ENCODE assay signal across 8 cellular contexts in the genomic region with DNA sequence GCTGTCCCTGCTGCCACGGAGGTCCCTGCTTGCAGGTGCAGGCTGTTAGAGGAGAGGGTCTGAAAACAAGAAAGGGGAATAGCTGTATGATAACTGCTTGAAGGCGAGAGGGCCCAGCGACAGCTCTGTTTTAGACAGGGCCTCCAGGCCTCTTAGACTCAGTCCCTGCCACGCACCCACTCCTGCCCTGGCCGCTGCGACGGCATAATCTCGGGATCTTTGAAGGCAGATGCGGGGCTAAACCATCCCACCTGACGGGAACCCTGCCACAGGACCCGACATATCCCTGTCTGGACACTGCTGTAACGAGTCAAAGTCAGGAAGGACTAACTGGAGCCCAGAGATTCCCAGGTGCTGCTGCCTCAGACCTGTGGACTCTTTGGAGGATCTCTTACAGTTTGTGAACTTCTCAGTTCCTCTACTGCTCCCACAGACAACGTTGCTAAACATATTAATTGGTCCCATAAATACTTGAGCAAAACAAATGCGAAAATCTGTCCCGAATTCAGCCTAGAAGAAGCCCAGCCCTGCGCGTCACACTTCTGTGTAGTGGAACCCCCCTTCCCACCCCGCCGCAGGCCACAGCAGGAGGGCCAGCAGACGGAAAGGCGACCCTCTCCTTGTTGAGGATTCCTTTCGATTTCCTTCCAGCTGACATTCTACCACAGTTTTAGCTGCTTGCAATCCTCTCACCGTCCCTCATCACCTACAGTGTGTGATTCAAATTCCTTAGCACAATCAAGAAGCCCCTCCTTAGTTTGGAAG. TPM values are rescaled to one million over a fixed set of nuclear protein-coding genes. Genes with fewer than 3 reads are reported as not detected.
DNase-seq lines count a peak whose midpoint lies in the region; ATAC-seq lines count a peak whose summit lies in the region.

No MANE protein-coding gene starts in this region.

- H3K36me3 Mint-ChIP-seq in activated T-cell treated with anti-CD3 and anti-CD28 coated beads, Interleukin-2, amount 50 U/mL, for 72 hours (ENCODE audit: insufficient read depth in 2 of 2), result peaks cover 2 to 3% of the 10 kb centered on the region in 2 donors
- H3K36me3 Mint-ChIP-seq in activated T-helper 1 cell treated with anti-CD3 and anti-CD28 coated beads, Interleukin-12 subunit alpha, Interleukin-12 subunit beta, Interleukin-2, Interleukin-4 antibody, amounts not matched to agents 30 ng/mL and 10 ng/mL and 1 ng/mL, durations not matched to agents 14 hours and 24 hours and 36 hours (ENCODE audit: low read depth), result peaks cover 10% of the 10 kb centered on the region

- H3K4me3 Mint-ChIP-seq in activated T-cell treated with anti-CD3 and anti-CD28 coated beads, Interleukin-2, amount 50 U/mL, for 72 hours, result peak overlapping the region; percentile 90 to 92
- H3K4me3 Mint-ChIP-seq in activated T-helper 1 cell treated with anti-CD3 and anti-CD28 coated beads, Interleukin-12 subunit alpha, Interleukin-12 subunit beta, Interleukin-2, Interleukin-4 antibody, amounts not matched to agents 30 ng/mL and 10 ng/mL and 1 ng/mL, durations not matched to agents 14 hours and 24 hours and 36 hours, result peak overlapping the region; percentile 97

- no peaks in the 10 kb centered on the region for H3K27me3 Mint-ChIP-seq in activated T-cell treated with anti-CD3 and anti-CD28 coated beads, Interleukin-2, amount 50 U/mL, for 72 hours (ENCODE audit: low read depth)
- no peaks in the 10 kb centered on the region for H3K27me3 Mint-ChIP-seq in activated T-helper 1 cell treated with anti-CD3 and anti-CD28 coated beads, Interleukin-12 subunit alpha, Interleukin-12 subunit beta, Interleukin-2, Interleukin-4 antibody, amounts not matched to agents 30 ng/mL and 10 ng/mL and 1 ng/mL, durations not matched to agents 14 hours and 24 hours and 36 hours (ENCODE audit: insufficient read depth)

- peak overlapping the region; percentile 83 for H3K27ac Mint-ChIP-seq in activated T-cell treated with anti-CD3 and anti-CD28 coated beads, Interleukin-2, amount 50 U/mL, for 72 hours
- peak overlapping the region; percentile 84 for H3K27ac Mint-ChIP-seq in activated T-helper 1 cell treated with anti-CD3 and anti-CD28 coated beads, Interleukin-12 subunit alpha, Interleukin-12 subunit beta, Interleukin-2, Interleukin-4 antibody, amounts not matched to agents 30 ng/mL and 10 ng/mL and 1 ng/mL, durations not matched to agents 14 hours and 24 hours and 36 hours

- intact Hi-C loops in activated T-helper 1 cell treated with anti-CD3 and anti-CD28 coated beads, Interleukin-12 subunit alpha, Interleukin-12 subunit beta, Interleukin-2, Interleukin-4 antibody, amounts not matched to agents 30 ng/mL and 10 ng/mL and 1 ng/mL, durations not matched to agents 14 hours and 24 hours and 36 hours (cut with micrococcal nuclease), result loop anchor here (1.0 to 5.0 kb wide), 10 partner anchors 38 to 298 kb away; a partner anchor contains a TSS
- intact Hi-C loops in left cardiac atrium (cut with DNase I), result loop anchor here in 1 of 2 donors (5.0 kb wide), 2 partner anchors 48 to 88 kb away; a partner anchor contains a TSS
- intact Hi-C loops in sciatic nerve (cut with DNase I), result loop anchor here (10.0 kb wide), 2 partner anchors 60 to 90 kb away; a partner anchor contains a TSS

- H3K9me3 Mint-ChIP-seq in activated T-cell treated with anti-CD3 and anti-CD28 coated beads, Interleukin-2, amount 50 U/mL, for 72 hours, result no peaks in the 10 kb centered on the region
- no peaks in the 10 kb centered on the region for H3K9me3 Mint-ChIP-seq in activated T-helper 1 cell treated with anti-CD3 and anti-CD28 coated beads, Interleukin-12 subunit alpha, Interleukin-12 subunit beta, Interleukin-2, Interleukin-4 antibody, amounts not matched to agents 30 ng/mL and 10 ng/mL and 1 ng/mL, durations not matched to agents 14 hours and 24 hours and 36 hours

- peaks cover 74% of the 10 kb centered on the region for H3K4me1 Mint-ChIP-seq in activated T-cell treated with anti-CD3 and anti-CD28 coated beads, Interleukin-2, amount 50 U/mL, for 72 hours (ENCODE audit: low read depth)
- H3K4me1 Mint-ChIP-seq in activated T-helper 1 cell treated with anti-CD3 and anti-CD28 coated beads, Interleukin-12 subunit alpha, Interleukin-12 subunit beta, Interleukin-2, Interleukin-4 antibody, amounts not matched to agents 30 ng/mL and 10 ng/mL and 1 ng/mL, durations not matched to agents 14 hours and 24 hours and 36 hours (ENCODE audit: low read depth), result peaks cover 55% of the 10 kb centered on the region

- no peak for DNase-seq in activated T-cell treated with anti-CD3 and anti-CD28 coated beads, Interleukin-2, amount 50 U/mL, for 72 hours
- DNase-seq in activated T-cell treated with anti-CD3 and anti-CD28 coated beads, Interleukin-2, amount 50 U/mL, for 48 hours, result no peak
- DNase-seq in activated T-helper 1 cell treated with anti-CD3 and anti-CD28 coated beads, Interleukin-12 subunit alpha, Interleukin-12 subunit beta, Interleukin-2, Interleukin-4 antibody, amounts not matched to agents 30 ng/mL and 10 ng/mL and 1 ng/mL, durations not matched to agents 14 hours and 24 hours and 36 hours (ENCODE audit: low spot score), result no peak
- DNase-seq in left cardiac atrium, result no peak
- peak; percentile 65 for DNase-seq in sciatic nerve (ENCODE audit: low spot score)
- DNase-seq in NCI-H2029 treated with DMSO at 0.1 percent for 48 hours (lab: John Stamatoyannopoulos, UW), result no peak
- DNase-seq in DMS114 treated with DMSO at 0.1 percent for 48 hours (lab: John Stamatoyannopoulos, UW; ENCODE audit: unreplicated experiment), result no peak

- peak in 1 of 2 donors; percentile 1 for ATAC-seq in activated T-cell treated with anti-CD3 and anti-CD28 coated beads, Interleukin-2, amount 50 U/mL, for 72 hours (replicated peaks in 1 of 2)
- ATAC-seq in HG03108 (IDR thresholded peaks at IDR 0.05; ENCODE audit: unreplicated experiment) (peak; percentile 6), left cardiac atrium (peak; percentile 5 to 9), sciatic nerve (peak; percentile 3)

RNA-seq across cellular contexts. Expression of a gene that starts 1.0 kb away (rescaled TPM):
- total RNA-seq in activated T-cell treated with anti-CD3 and anti-CD28 coated beads, Interleukin-2, amount 50 U/mL, for 72 hours, result 10 to 100 TPM; 21.4 to 25.9 TPM
- 33.5 and 35.6 TPM in 2 replicates for total RNA-seq in activated T-helper 1 cell treated with anti-CD3 and anti-CD28 coated beads, Interleukin-12 subunit alpha, Interleukin-12 subunit beta, Interleukin-2, Interleukin-4 antibody, amounts not matched to agents 30 ng/mL and 10 ng/mL and 1 ng/mL, durations not matched to agents 14 hours and 24 hours and 36 hours
- total RNA-seq in left cardiac atrium (10 to 100 TPM; 26.7 to 27.3 TPM), sciatic nerve (16.6 TPM)

RNA-seq across cellular contexts. Expression of a gene that starts 38.3 kb away (rescaled TPM):
- 1 to 10 TPM; 7.4 to 8.8 TPM for total RNA-seq in activated T-cell treated with anti-CD3 and anti-CD28 coated beads, Interleukin-2, amount 50 U/mL, for 72 hours
- total RNA-seq in activated T-helper 1 cell treated with anti-CD3 and anti-CD28 coated beads, Interleukin-12 subunit alpha, Interleukin-12 subunit beta, Interleukin-2, Interleukin-4 antibody, amounts not matched to agents 30 ng/mL and 10 ng/mL and 1 ng/mL, durations not matched to agents 14 hours and 24 hours and 36 hours, result 1.6 and 1.7 TPM in 2 replicates
- total RNA-seq in left cardiac atrium, result 10 to 100 TPM in 1 of 2 donors, 1 to 10 TPM in 1; 8.6 to 19.4 TPM
- total RNA-seq in sciatic nerve, result 9.3 TPM
